ENCODE assay signal across 29 cellular contexts in the genomic region with DNA sequence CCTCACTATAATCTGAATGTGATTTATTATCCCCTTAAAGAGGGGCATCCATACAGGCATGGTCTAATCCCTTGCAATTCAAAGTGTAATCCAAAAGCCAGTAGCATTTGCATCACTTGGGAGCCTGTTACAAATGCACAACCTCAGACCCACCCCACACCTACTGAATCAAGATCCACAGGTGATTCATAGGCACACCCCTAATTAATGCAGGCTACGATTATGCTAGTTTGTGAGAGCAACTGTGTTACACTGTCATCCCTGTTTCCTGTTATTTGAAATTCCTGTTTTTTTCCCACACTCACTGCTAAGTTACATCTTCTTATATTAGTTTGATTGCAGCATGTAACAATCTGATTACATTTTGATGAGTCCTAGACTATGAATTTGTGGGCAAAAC.
"Had no signal": no experiment of that assay in that cellular context is flagged by ENCODE, and none has a peak within 500 bp of the region (broad histone marks: within the 10 kb centered on the region; RNA-seq: fewer than 3 reads in every experiment).

No MANE protein-coding gene starts in this region.

- H3K4me3 Mint-ChIP-seq: activated CD4-positive, alpha-beta T cell treated with anti-CD3 and anti-CD28 coated beads, Interleukin-2, amount 10 ng/mL, durations not matched to agents 24 days and 14 days; activated CD8-positive, alpha-beta T cell treated with anti-CD3 and anti-CD28 coated beads, Interleukin-2, amount 10 ng/mL, durations not matched to agents 7 days and 5 days; activated naive CD4-positive, alpha-beta T cell treated with anti-CD3 and anti-CD28 coated beads, Interleukin-2, amount 50 U/mL, for 24 hours; activated naive CD8-positive, alpha-beta T cell treated with anti-CD3 and anti-CD28 coated beads, Interleukin-2, amount 10 ng/mL, durations not matched to agents 7 days and 5 days; activated T-cell treated with anti-CD3 and anti-CD28 coated beads, Interleukin-2, amount 50 U/mL, for 24 hours; T-helper 1 cell treated with Interleukin-12 subunit alpha and Interleukin-12 subunit beta and Interleukin-4 antibody, amounts not matched to agents 30 μg/mL and 1 μg/mL, for 36 hours; T-helper 2 cell treated with Interferon-gamma antibody and Interleukin-4, amounts not matched to agents 5 μg/mL and 100 μg/mL, for 36 hours had no signal

- H3K27me3 ChIP-seq: ascending aorta, body of pancreas had no signal

- H3K9me3 ChIP-seq: ascending aorta, body of pancreas had no signal

- DNase-seq: activated CD4-positive, alpha-beta T cell treated with anti-CD3 and anti-CD28 coated beads, Interleukin-2, amount 10 ng/mL, durations not matched to agents 24 days and 14 days; activated CD4-positive, alpha-beta T cell treated with anti-CD3 and anti-CD28 coated beads, Interleukin-2, amount 50 U/mL, for 48 hours; activated CD8-positive, alpha-beta T cell treated with anti-CD3 and anti-CD28 coated beads, Interleukin-2, amount 10 ng/mL, durations not matched to agents 7 days and 5 days; activated gamma-delta T cell; activated naive CD4-positive, alpha-beta T cell treated with Interleukin-2 at 50 U/mL for 16 hours; activated naive CD8-positive, alpha-beta T cell treated with anti-CD3 and anti-CD28 coated beads, Interleukin-2, amount 10 ng/mL, durations not matched to agents 7 days and 5 days; activated T-cell treated with anti-CD3 and anti-CD28 coated beads, Interleukin-2, amount 50 U/mL, for 24 hours; amygdala; body of pancreas; central memory CD4-positive, alpha-beta T cell; NCI-H1092 treated with DMSO at 0.1 percent for 48 hours; NCI-H1417; NCI-H146; NCI-H187 treated with DMSO at 0.1 percent for 48 hours; NCI-H2081; NCI-H2171 treated with DMSO at 0.1 percent for 48 hours; NCI-H2227 treated with DMSO at 0.1 percent for 48 hours; NCI-H526; NCI-H774; Right ventricle myocardium superior; RPMI8226 had no signal

- H3K4me1 ChIP-seq: ascending aorta, body of pancreas had no signal

- H3K27me3 Mint-ChIP-seq: activated CD4-positive, alpha-beta T cell treated with anti-CD3 and anti-CD28 coated beads, Interleukin-2, amount 10 ng/mL, durations not matched to agents 24 days and 14 days; activated naive CD4-positive, alpha-beta T cell treated with anti-CD3 and anti-CD28 coated beads, Interleukin-2, amount 50 U/mL, for 24 hours; activated naive CD8-positive, alpha-beta T cell treated with anti-CD3 and anti-CD28 coated beads, Interleukin-2, amount 10 ng/mL, durations not matched to agents 7 days and 5 days; activated T-cell treated with anti-CD3 and anti-CD28 coated beads, Interleukin-2, amount 50 U/mL, for 24 hours had no signal

- H3K4me1 Mint-ChIP-seq: activated CD4-positive, alpha-beta T cell treated with anti-CD3 and anti-CD28 coated beads, Interleukin-2, amount 10 ng/mL, durations not matched to agents 24 days and 14 days; activated naive CD4-positive, alpha-beta T cell treated with anti-CD3 and anti-CD28 coated beads, Interleukin-2, amount 50 U/mL, for 24 hours; activated naive CD8-positive, alpha-beta T cell treated with anti-CD3 and anti-CD28 coated beads, Interleukin-2, amount 10 ng/mL, durations not matched to agents 7 days and 5 days had no signal

- H3K27ac ChIP-seq: ascending aorta, body of pancreas, KMS-11, SK-N-MC had no signal

- H3K9me3 Mint-ChIP-seq: activated CD4-positive, alpha-beta T cell treated with anti-CD3 and anti-CD28 coated beads, Interleukin-2, amount 10 ng/mL, durations not matched to agents 24 days and 14 days; activated naive CD8-positive, alpha-beta T cell treated with anti-CD3 and anti-CD28 coated beads, Interleukin-2, amount 10 ng/mL, durations not matched to agents 7 days and 5 days; activated T-cell treated with anti-CD3 and anti-CD28 coated beads, Interleukin-2, amount 50 U/mL, for 24 hours; activated T-helper 2 cell treated with anti-CD3 and anti-CD28 coated beads, Interferon-gamma antibody, Interleukin-2, Interleukin-4, amounts not matched to agents 10 μg/mL and 5 μg/mL and 100 μg/mL, durations not matched to agents 14 hours and 24 hours and 36 hours; T-helper 1 cell treated with Interleukin-12 subunit alpha and Interleukin-12 subunit beta and Interleukin-4 antibody, amounts not matched to agents 30 μg/mL and 1 μg/mL, for 36 hours had no signal

- H3K27ac Mint-ChIP-seq: activated CD4-positive, alpha-beta T cell treated with anti-CD3 and anti-CD28 coated beads, Interleukin-2, amount 10 ng/mL, durations not matched to agents 24 days and 14 days; activated CD8-positive, alpha-beta T cell treated with anti-CD3 and anti-CD28 coated beads, Interleukin-2, amount 10 ng/mL, durations not matched to agents 7 days and 5 days; activated naive CD4-positive, alpha-beta T cell treated with anti-CD3 and anti-CD28 coated beads, Interleukin-2, amount 50 U/mL, for 24 hours; activated naive CD8-positive, alpha-beta T cell treated with anti-CD3 and anti-CD28 coated beads, Interleukin-2, amount 10 ng/mL, durations not matched to agents 7 days and 5 days; activated T-cell treated with anti-CD3 and anti-CD28 coated beads, Interleukin-2, amount 50 U/mL, for 24 hours; activated T-helper 2 cell treated with anti-CD3 and anti-CD28 coated beads, Interferon-gamma antibody, Interleukin-2, Interleukin-4, amounts not matched to agents 10 μg/mL and 5 μg/mL and 100 μg/mL, durations not matched to agents 14 hours and 24 hours and 36 hours; T-helper 1 cell treated with Interleukin-12 subunit alpha and Interleukin-12 subunit beta and Interleukin-4 antibody, amounts not matched to agents 30 μg/mL and 1 μg/mL, for 36 hours; T-helper 2 cell treated with Interferon-gamma antibody and Interleukin-4, amounts not matched to agents 5 μg/mL and 100 μg/mL, for 36 hours had no signal

- H3K4me3 ChIP-seq: ascending aorta, body of pancreas, SK-N-MC had no signal

- ATAC-seq: activated CD8-positive, alpha-beta T cell treated with anti-CD3 and anti-CD28 coated beads, Interleukin-2, amount 10 ng/mL, durations not matched to agents 7 days and 5 days; body of pancreas; Panc1 had no signal
